8 cellular contexts compared by ENCODE assay signal in the genomic region with DNA sequence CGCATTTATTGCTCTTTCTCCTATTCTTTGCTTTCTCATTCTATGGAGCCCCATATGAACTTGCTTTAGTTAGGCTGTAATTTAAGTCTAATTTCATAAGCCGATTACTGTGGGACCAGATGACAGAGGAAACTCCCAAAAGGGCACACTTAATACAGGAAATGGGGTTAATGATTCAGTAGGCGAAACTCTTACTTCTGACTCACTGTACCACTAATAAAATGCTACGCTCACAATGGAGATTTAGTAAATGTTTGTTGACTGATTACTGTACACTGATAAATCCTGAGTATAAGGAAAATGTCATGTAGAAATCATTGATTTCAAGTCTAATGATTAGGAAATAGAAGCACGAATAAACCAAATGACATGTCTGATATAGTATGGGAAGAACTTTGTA.
A peak's percentile ranks its signal among the peaks of the same experiment; 100 is the strongest.
DNase-seq lines count a peak whose midpoint lies in the region; ATAC-seq and TF ChIP-seq lines count a peak whose summit lies in the region.

No MANE protein-coding gene starts in this region.

- H3K27me3 ChIP-seq in RWPE2 (ENCODE audit: insufficient read depth, poor library complexity, severe bottlenecking), result no peaks in the 10 kb centered on the region
- H3K27me3 ChIP-seq in prostate gland (replicated peaks; ENCODE audit: insufficient read depth), result no peaks in the 10 kb centered on the region

- WGBS in prostate gland, result 63% methylated on average over 5 of the region's 5 CpGs

- no peaks in the 10 kb centered on the region for H3K9me3 ChIP-seq in RWPE2 (ENCODE audit: severe bottlenecking)
- H3K9me3 ChIP-seq in prostate gland, result no peaks in the 10 kb centered on the region

- TF ChIP-seq POLR2A in prostate gland (IDR thresholded peaks at IDR 0.05), result no peak

- no peak for DNase-seq in RWPE2 (ENCODE audit: low spot score)
- DNase-seq in skeletal muscle cell (ENCODE audit: low read depth), result peak; percentile 56
- DNase-seq in NK-92 treated with Interleukin-12 subunit alpha and Interleukin-12 subunit beta, amount 100 ng/mL, for 24 hours (lab: John Stamatoyannopoulos, UW), result no peak
- DNase-seq in head of caudate nucleus, result no peak
- no peak for DNase-seq in prostate gland (ENCODE audit: low spot score)
- DNase-seq in NCI-H2196 treated with DMSO at 0.1 percent for 48 hours (lab: John Stamatoyannopoulos, UW; ENCODE audit: unreplicated experiment), result no peak

- H3K36me3 ChIP-seq in RWPE2 (ENCODE audit: low read depth), result no peaks in the 10 kb centered on the region
- no peaks in the 10 kb centered on the region for H3K36me3 ChIP-seq in prostate gland

- intact Hi-C loops in head of caudate nucleus (cut with DNase I), result no loop called here
- intact Hi-C loops in prostate gland (cut with DNase I), result no loop called here

- ATAC-seq in GM19025 (IDR thresholded peaks at IDR 0.05; ENCODE audit: low read depth, unreplicated experiment) (peak; percentile 99), HG02852 (IDR thresholded peaks at IDR 0.05; ENCODE audit: unreplicated experiment) (peak; percentile 77), RWPE2 (ENCODE audit: low read depth) (peak; percentile 72)

- TF ChIP-seq CTCF in RWPE2 (IDR thresholded peaks at IDR 0.05; ENCODE audit: poor library complexity, severe bottlenecking) (no peak), prostate gland (IDR thresholded peaks at IDR 0.05) (no peak)

- H3K4me3 ChIP-seq in RWPE2 (ENCODE audit: severe bottlenecking) (no peak overlapping the region), skeletal muscle cell (ENCODE audit: low read depth, low read length) (no peak overlapping the region), prostate gland (no peak overlapping the region)

- H3K4me1 ChIP-seq in RWPE2 (ENCODE audit: insufficient read depth, poor library complexity, severe bottlenecking) (peaks cover 62% of the 10 kb centered on the region), prostate gland (replicated peaks) (no peaks in the 10 kb centered on the region)

- H3K27ac ChIP-seq in RWPE2 (ENCODE audit: poor library complexity, severe bottlenecking) (peak overlapping the region; percentile 100), prostate gland (no peak overlapping the region)
